Comparison of ENCODE assay signal across 8 cellular contexts in the genomic region with DNA sequence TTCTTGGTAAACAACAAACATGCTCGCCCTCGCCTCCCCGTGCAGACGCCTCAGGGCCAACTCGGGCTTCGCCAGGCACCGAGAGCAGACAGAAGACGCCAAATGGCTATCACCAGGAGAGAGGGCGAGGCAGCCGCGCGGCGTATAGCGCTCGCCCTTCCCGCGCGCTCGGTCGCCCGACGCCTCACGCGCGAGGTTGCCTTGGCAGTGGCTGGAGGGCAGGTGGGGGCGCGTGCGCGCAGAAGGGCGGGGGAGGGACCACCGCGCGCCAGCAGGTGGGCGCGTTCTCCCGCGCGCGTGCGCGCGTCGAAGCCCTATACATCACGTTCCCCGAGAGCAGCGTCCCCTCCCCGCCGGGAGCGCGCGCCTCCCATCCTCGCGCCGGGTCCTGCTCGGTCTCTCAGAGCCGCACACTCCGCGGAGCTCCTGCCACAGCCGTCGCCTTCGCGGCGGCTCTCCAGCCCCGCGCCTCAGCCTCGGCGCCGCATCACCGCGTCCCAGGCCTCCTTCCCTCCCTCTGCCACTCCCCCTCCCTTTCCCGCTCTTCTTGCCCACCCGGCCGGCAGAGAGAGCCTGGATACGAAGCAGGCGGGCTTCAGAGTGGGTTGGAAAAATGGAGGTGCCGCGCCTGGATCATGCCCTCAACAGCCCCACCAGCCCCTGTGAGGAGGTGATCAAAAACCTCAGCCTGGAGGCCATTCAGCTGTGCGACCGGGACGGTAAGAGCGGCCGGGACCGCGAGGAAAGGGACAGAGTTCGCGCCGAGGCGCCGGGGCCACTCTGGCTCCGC. TPM values are rescaled to one million over a fixed set of nuclear protein-coding genes. Genes with fewer than 3 reads are reported as not detected.
DNase-seq lines count a peak whose midpoint lies in the region; ATAC-seq and TF ChIP-seq lines count a peak whose summit lies in the region.

A gene (plus strand): TSS at position 403 of the 790 bp plus-strand sequence. CDS start 211 bp downstream, at position 614.

- DNase-seq in CD14-positive monocyte (ENCODE audit: low spot score) (no peak), NCI-H1105 treated with DMSO at 0.1 percent for 48 hours (lab: John Stamatoyannopoulos, UW) (peak; percentile 73), mammary epithelial cell (peak; percentile 5), tibial artery (no peak)
- no peak for DNase-seq in stimulated activated effector memory CD8-positive, alpha-beta T cell treated with anti-CD3 and anti-CD28 coated beads, Interleukin-12 subunit alpha, Interleukin-12 subunit beta, amount 100 ng/mL, for 72 hours (ENCODE audit: low spot score in 2 of 2)
- no peak for DNase-seq in activated CD4-positive, alpha-beta T cell treated with anti-CD3 and anti-CD28 coated beads, Interleukin-2, amount 50 U/mL, for 1 hour

- no TSS peak for BruUV-seq in mammary epithelial cell (replicated peaks; lab: Mats Ljungman, UMichigan)

- peaks cover 0 to 2% (median 0%) of the 10 kb centered on the region in 7 donors for H3K9me3 Mint-ChIP-seq in CD14-positive monocyte
- peaks cover 6% of the 10 kb centered on the region for H3K9me3 Mint-ChIP-seq in stimulated activated effector memory CD8-positive, alpha-beta T cell treated with anti-CD3 and anti-CD28 coated beads, Interleukin-12 subunit alpha, Interleukin-12 subunit beta, amount 100 ng/mL, for 72 hours

- H3K4me1 Mint-ChIP-seq in CD14-positive monocyte = peaks cover 4% of the 10 kb centered on the region
- H3K4me1 Mint-ChIP-seq in stimulated activated effector memory CD8-positive, alpha-beta T cell treated with anti-CD3 and anti-CD28 coated beads, Interleukin-12 subunit alpha, Interleukin-12 subunit beta, amount 100 ng/mL, for 72 hours = no peaks in the 10 kb centered on the region

- CTCF ChIA-PET in mammary epithelial cell (lab: Charles Lee; ENCODE audit: low non-redundant PET) = no interaction called here

- H3K27me3 Mint-ChIP-seq in CD14-positive monocyte (ENCODE audit: low read depth in 3 of 3) = peaks cover 32 to 43% (median 37%) of the 10 kb centered on the region in 3 donors

- peaks cover 5% of the 10 kb centered on the region for H3K27me3 ChIP-seq in mammary epithelial cell (ENCODE audit: insufficient read depth, low read length)
- H3K27me3 ChIP-seq in liver (ENCODE audit: control insufficient read depth in 4 of 4, insufficient read depth in 4 of 4, low read length in 3 of 4) = no peaks in the 10 kb centered on the region
- H3K27me3 ChIP-seq in tibial artery = peaks cover 3 to 22% of the 10 kb centered on the region in 2 donors

- no peaks in the 10 kb centered on the region for H4K20me1 ChIP-seq in mammary epithelial cell (ENCODE audit: insufficient read depth, low read length)

- no peak for TF ChIP-seq CTCF in CD14-positive monocyte (IDR thresholded peaks at IDR 0.05)
- no peak for TF ChIP-seq CTCF in mammary epithelial cell (conservative IDR thresholded peaks at IDR 0.05 in 1 of 2, IDR thresholded peaks at IDR 0.05 in 1 of 2; ENCODE audit: extremely low read depth in 1 of 2, insufficient read depth in 1 of 2, low read depth in 1 of 2, low read length in 2 of 2)
- TF ChIP-seq CTCF in liver (IDR thresholded peaks at IDR 0.05; ENCODE audit: low read depth, low read length, missing input control) = no peak
- no peak for TF ChIP-seq CTCF in tibial artery (IDR thresholded peaks at IDR 0.05)

- H3K27ac Mint-ChIP-seq in CD14-positive monocyte = no peak within 1 kb of the TSS
- H3K27ac Mint-ChIP-seq in stimulated activated effector memory CD8-positive, alpha-beta T cell treated with anti-CD3 and anti-CD28 coated beads, Interleukin-12 subunit alpha, Interleukin-12 subunit beta, amount 100 ng/mL, for 72 hours = no peak within 1 kb of the TSS

- no peaks in the 10 kb centered on the region for H3K36me3 ChIP-seq in mammary epithelial cell (ENCODE audit: insufficient read depth, low read length)
- no peaks in the 10 kb centered on the region for H3K36me3 ChIP-seq in liver (ENCODE audit: control insufficient read depth in 4 of 4, insufficient read depth in 3 of 4, low read depth in 1 of 4, low read length in 3 of 4)
- no peaks in the 10 kb centered on the region for H3K36me3 ChIP-seq in tibial artery

- H3K27ac ChIP-seq in mammary epithelial cell (ENCODE audit: insufficient read depth, low read depth, low read length) = no peak within 1 kb of the TSS
- peak within 1 kb of the TSS; percentile 56 to 60 for H3K27ac ChIP-seq in liver (ENCODE audit: low read depth in 1 of 2, low read length in 2 of 2)
- H3K27ac ChIP-seq in tibial artery = no peak within 1 kb of the TSS

- 0% methylated on average over 7 of the region's 90 CpGs for WGBS in mammary epithelial cell (ENCODE audit: low coverage, missing lambda C conversion rate)
- WGBS in liver = 2% methylated on average over 89 of the region's 90 CpGs

- in situ Hi-C loops in mammary epithelial cell (cut with MboI; ENCODE audit: low sequenced_read_pairs in 2 of 2) = loop anchor here in 1 of 2 donors (10.0 to 25.0 kb wide), 2 partner anchors 222 to 389 kb away; no protein-coding TSS in a partner anchor

- TF ChIP-seq RAD21 in liver (IDR thresholded peaks at IDR 0.05) = no peak

- peak within 1 kb of the TSS; percentile 16 to 44 (median 40) for H3K4me3 ChIP-seq in mammary epithelial cell (replicated peaks in 1 of 3; ENCODE audit: insufficient read depth in 1 of 3, low read depth in 2 of 3, low read length in 3 of 3)
- H3K4me3 ChIP-seq in liver (ENCODE audit: low read depth in 1 of 3, low read length in 3 of 3) = peak within 1 kb of the TSS; percentile 56 to 86 (median 79)
- peak within 1 kb of the TSS; percentile 29 to 51 for H3K4me3 ChIP-seq in tibial artery

- no peaks in the 10 kb centered on the region for H3K79me2 ChIP-seq in mammary epithelial cell (ENCODE audit: insufficient read depth, low read length)

- H3K4me1 ChIP-seq in mammary epithelial cell (ENCODE audit: insufficient read depth, low read length) = peaks cover 33% of the 10 kb centered on the region
- H3K4me1 ChIP-seq in liver (ENCODE audit: control insufficient read depth in 4 of 4, insufficient read depth in 4 of 4, low read length in 3 of 4) = peaks cover 4 to 26% (median 12%) of the 10 kb centered on the region in 4 donors
- H3K4me1 ChIP-seq in tibial artery = peaks cover 0 to 18% (median 15%) of the 10 kb centered on the region in 4 donors

- dilution Hi-C loops in mammary epithelial cell (cut with HindIII; ENCODE audit: low sequenced_read_pairs) = no loop called here

- H3K9me3 ChIP-seq in mammary epithelial cell (replicated peaks; ENCODE audit: insufficient read depth, low read length) (no peaks in the 10 kb centered on the region), liver (ENCODE audit: control insufficient read depth in 4 of 4, low read length in 3 of 4) (no peaks in the 10 kb centered on the region), tibial artery (no peaks in the 10 kb centered on the region)

- no peak within 1 kb of the TSS for H3K9ac ChIP-seq in mammary epithelial cell (ENCODE audit: insufficient read depth, low read length)
- H3K9ac ChIP-seq in liver (ENCODE audit: low read depth in 1 of 2, low read length in 2 of 2) = peak within 1 kb of the TSS in 1 of 2 donors; percentile 31

- H3K4me2 ChIP-seq in mammary epithelial cell (ENCODE audit: insufficient read depth, low read depth, low read length) = peak within 1 kb of the TSS; percentile 83

- peak within 1 kb of the TSS; percentile 49 for H2AFZ ChIP-seq in mammary epithelial cell (ENCODE audit: low read depth, low read length)

- ATAC-seq in stimulated activated effector memory CD8-positive, alpha-beta T cell treated with anti-CD3 and anti-CD28 coated beads, Interleukin-12 subunit alpha, Interleukin-12 subunit beta, amount 100 ng/mL, for 72 hours = no peak
- no peak for ATAC-seq in HG02981 (IDR thresholded peaks at IDR 0.05; ENCODE audit: unreplicated experiment)

- intact Hi-C loops in CD14-positive monocyte (cut with micrococcal nuclease) = no loop called here
- intact Hi-C loops in mammary epithelial cell (cut with micrococcal nuclease) = loop anchor here (2.0 kb wide), 1 partner anchor 762 kb away; no protein-coding TSS in a partner anchor
- intact Hi-C loops in tibial artery (cut with DNase I; ENCODE audit: low total_unique reads) = no loop called here

- H3K36me3 Mint-ChIP-seq in CD14-positive monocyte = no peaks in the 10 kb centered on the region
- H3K36me3 Mint-ChIP-seq in stimulated activated effector memory CD8-positive, alpha-beta T cell treated with anti-CD3 and anti-CD28 coated beads, Interleukin-12 subunit alpha, Interleukin-12 subunit beta, amount 100 ng/mL, for 72 hours = no peaks in the 10 kb centered on the region

- peak within 1 kb of the TSS; percentile 39 to 78 for H3K4me3 Mint-ChIP-seq in CD14-positive monocyte
- no peak within 1 kb of the TSS for H3K4me3 Mint-ChIP-seq in stimulated activated effector memory CD8-positive, alpha-beta T cell treated with anti-CD3 and anti-CD28 coated beads, Interleukin-12 subunit alpha, Interleukin-12 subunit beta, amount 100 ng/mL, for 72 hours

TF ChIP-seq in liver, 16 proteins besides CTCF, POLR2A, EP300 and RAD21:
- TF ChIP-seq, protein P1, sequence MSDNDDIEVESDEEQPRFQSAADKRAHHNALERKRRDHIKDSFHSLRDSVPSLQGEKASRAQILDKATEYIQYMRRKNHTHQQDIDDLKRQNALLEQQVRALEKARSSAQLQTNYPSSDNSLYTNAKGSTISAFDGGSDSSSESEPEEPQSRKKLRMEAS (IDR thresholded peaks at IDR 0.05) = no peak
- TF ChIP-seq FOXA1 (IDR thresholded peaks at IDR 0.05) = no peak
- TF ChIP-seq, protein P2, sequence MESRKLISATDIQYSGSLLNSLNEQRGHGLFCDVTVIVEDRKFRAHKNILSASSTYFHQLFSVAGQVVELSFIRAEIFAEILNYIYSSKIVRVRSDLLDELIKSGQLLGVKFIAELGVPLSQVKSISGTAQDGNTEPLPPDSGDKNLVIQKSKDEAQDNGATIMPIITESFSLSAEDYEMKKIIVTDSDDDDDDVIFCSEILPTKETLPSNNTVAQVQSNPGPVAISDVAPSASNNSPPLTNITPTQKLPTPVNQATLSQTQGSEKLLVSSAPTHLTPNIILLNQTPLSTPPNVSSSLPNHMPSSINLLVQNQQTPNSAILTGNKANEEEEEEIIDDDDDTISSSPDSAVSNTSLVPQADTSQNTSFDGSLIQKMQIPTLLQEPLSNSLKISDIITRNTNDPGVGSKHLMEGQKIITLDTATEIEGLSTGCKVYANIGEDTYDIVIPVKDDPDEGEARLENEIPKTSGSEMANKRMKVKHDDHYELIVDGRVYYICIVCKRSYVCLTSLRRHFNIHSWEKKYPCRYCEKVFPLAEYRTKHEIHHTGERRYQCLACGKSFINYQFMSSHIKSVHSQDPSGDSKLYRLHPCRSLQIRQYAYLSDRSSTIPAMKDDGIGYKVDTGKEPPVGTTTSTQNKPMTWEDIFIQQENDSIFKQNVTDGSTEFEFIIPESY (IDR thresholded peaks at IDR 0.05) = no peak
- no peak for TF ChIP-seq JUND (IDR thresholded peaks at IDR 0.05)
- TF ChIP-seq HNF4A (conservative IDR thresholded peaks at IDR 0.05) = no peak
- no peak for TF ChIP-seq GABPA (IDR thresholded peaks at IDR 0.05 in 1 of 2, conservative IDR thresholded peaks at IDR 0.05 in 1 of 2)
- TF ChIP-seq EGR1 (IDR thresholded peaks at IDR 0.05; ENCODE audit: low read depth in 2 of 2) = no peak

RNA-seq across cellular contexts. Expression of the gene that starts here (rescaled TPM):
- polyA plus RNA-seq in CD14-positive monocyte (not detected), mammary epithelial cell (0.27 TPM), liver (1 to 10 TPM; 1.5 to 3.0 TPM)
- total RNA-seq in mammary epithelial cell (under 1 TPM; 0.07 to 0.17 TPM), liver (1 to 10 TPM; 1.3 to 2.5 TPM)
- polyA minus RNA-seq in mammary epithelial cell = not detected

Comparison
In these comparisons a context has a peak if more than half of its experiments do, and no peak if none do; other contexts are left out.
1. Peak in DNase-seq, H3K4me3 ChIP-seq and H3K4me2 ChIP-seq in mammary epithelial cell; RNA of the gene not detected or under 1 TPM.
2. H3K27ac ChIP-seq: peak in liver (2 of 2); none in mammary epithelial cell (single experiment) and tibial artery (0 of 2).
3. Peak in every context shown above with its lines, with median percentiles within 50 percentile points of each other: H3K4me3 ChIP-seq.